ENCODE assay signal across 19 cellular contexts in the genomic region with DNA sequence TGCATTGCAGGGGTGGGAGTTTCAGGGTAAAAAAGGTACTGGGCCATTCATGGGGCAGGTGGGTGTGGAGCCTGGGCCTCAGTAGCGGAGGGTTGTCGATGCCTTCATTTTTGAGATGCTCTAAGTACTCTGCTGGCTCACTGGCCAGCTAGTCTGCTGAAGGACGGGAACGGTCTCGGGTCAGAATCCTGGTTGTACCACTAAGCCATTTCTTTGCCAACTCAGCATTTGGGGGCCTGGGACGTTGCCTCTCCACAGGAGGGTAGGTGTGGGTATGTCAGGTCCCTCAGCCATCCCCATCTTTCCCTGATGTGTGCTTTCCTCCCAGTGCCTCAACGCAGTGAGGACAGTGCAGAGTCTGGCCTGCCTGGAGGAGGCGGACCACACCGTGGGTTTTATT.
"Had no signal": no experiment of that assay in that cellular context is flagged by ENCODE, and none has a peak within 500 bp of the region (broad histone marks: within the 10 kb centered on the region; RNA-seq: fewer than 3 reads in every experiment).

No MANE protein-coding gene starts in this region.

- FAIRE-seq: kidney, small intestine had no signal

- H3K27me3 ChIP-seq: left lung, right atrium auricular region, upper lobe of left lung had no signal

- H3K4me1 ChIP-seq: left lung had no signal

- H3K27ac ChIP-seq: left lung, right atrium auricular region, upper lobe of left lung had no signal

- H3K9me3 ChIP-seq: left lung, right atrium auricular region, upper lobe of left lung had no signal

- DNase-seq: activated CD4-positive, alpha-beta T cell treated with anti-CD3 and anti-CD28 coated beads, Interleukin-2, amount 10 ng/mL, durations not matched to agents 7 days and 5 days; activated CD4-positive, CD25-positive, alpha-beta regulatory T cell; activated T-cell treated with anti-CD3 and anti-CD28 coated beads for 4 hours; effector CD8-positive, alpha-beta T cell; foreskin fibroblast; glutamatergic neuron; hypothalamus; left lung; naive thymus-derived CD8-positive, alpha-beta T cell; small intestine; stimulated activated CD4-positive, alpha-beta T cell treated with anti-CD3 and anti-CD28 coated beads, Interleukin-4, amount 100 ng/mL, for 4 hours; stimulated activated naive CD8-positive, alpha-beta T cell treated with anti-CD3 and anti-CD28 coated beads, Interleukin-15, amount 100 ng/mL, for 72 hours; upper lobe of left lung had no signal

- H3K4me1 Mint-ChIP-seq: central memory CD8-positive, alpha-beta T cell had no signal

- H3K27me3 Mint-ChIP-seq: activated CD4-positive, alpha-beta T cell treated with anti-CD3 and anti-CD28 coated beads, Interleukin-2, amount 10 ng/mL, durations not matched to agents 7 days and 5 days; activated naive CD8-positive, alpha-beta T cell; central memory CD8-positive, alpha-beta T cell; naive thymus-derived CD8-positive, alpha-beta T cell; stimulated activated naive CD8-positive, alpha-beta T cell treated with anti-CD3 and anti-CD28 coated beads, Interleukin-15, amount 100 ng/mL, for 72 hours had no signal

- ATAC-seq: left lung; naive thymus-derived CD8-positive, alpha-beta T cell; stimulated activated naive CD8-positive, alpha-beta T cell treated with anti-CD3 and anti-CD28 coated beads, Interleukin-15, amount 100 ng/mL, for 72 hours had no signal

- H3K9me3 Mint-ChIP-seq: activated CD4-positive, alpha-beta T cell treated with anti-CD3 and anti-CD28 coated beads, Interleukin-2, amount 10 ng/mL, durations not matched to agents 7 days and 5 days; brain; central memory CD8-positive, alpha-beta T cell; naive thymus-derived CD8-positive, alpha-beta T cell; stimulated activated naive CD8-positive, alpha-beta T cell treated with anti-CD3 and anti-CD28 coated beads, Interleukin-15, amount 100 ng/mL, for 72 hours; T-helper 2 cell treated with Interferon-gamma antibody and Interleukin-4, amounts not matched to agents 5 μg/mL and 100 μg/mL, for 36 hours had no signal

- H3K27ac Mint-ChIP-seq: activated CD4-positive, alpha-beta T cell treated with anti-CD3 and anti-CD28 coated beads, Interleukin-2, amount 10 ng/mL, durations not matched to agents 7 days and 5 days; activated naive CD8-positive, alpha-beta T cell; T-helper 2 cell treated with Interferon-gamma antibody and Interleukin-4, amounts not matched to agents 5 μg/mL and 100 μg/mL, for 36 hours had no signal

- H3K4me3 ChIP-seq: left lung, right atrium auricular region, upper lobe of left lung had no signal

- H3K4me3 Mint-ChIP-seq: activated CD4-positive, alpha-beta T cell treated with anti-CD3 and anti-CD28 coated beads, Interleukin-2, amount 10 ng/mL, durations not matched to agents 7 days and 5 days; activated naive CD8-positive, alpha-beta T cell; brain; central memory CD8-positive, alpha-beta T cell; naive thymus-derived CD8-positive, alpha-beta T cell; stimulated activated naive CD8-positive, alpha-beta T cell treated with anti-CD3 and anti-CD28 coated beads, Interleukin-15, amount 100 ng/mL, for 72 hours; T-helper 2 cell treated with Interferon-gamma antibody and Interleukin-4, amounts not matched to agents 5 μg/mL and 100 μg/mL, for 36 hours had no signal
